In the genomic region with DNA sequence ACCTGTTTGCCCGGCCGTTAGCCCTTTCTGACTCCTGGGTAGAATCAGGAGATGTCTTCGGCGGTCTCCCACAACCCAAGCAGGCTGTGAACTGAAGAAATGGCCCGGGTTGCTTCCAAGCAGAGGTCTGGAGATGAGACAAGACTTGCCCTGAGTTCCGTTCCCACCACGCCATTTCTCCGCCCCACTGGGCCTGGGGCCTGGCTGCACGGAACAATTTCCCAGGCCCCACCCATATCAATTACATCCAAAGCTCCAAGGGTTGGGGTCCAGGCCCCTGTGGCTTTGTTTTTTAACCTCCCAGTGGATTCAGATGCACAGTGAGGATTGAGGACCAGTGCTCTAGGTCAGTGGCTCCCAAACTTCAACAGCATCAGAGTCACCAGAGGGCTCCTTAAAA, we compare ENCODE assay signal across 11 cellular contexts.
"Had no signal": no experiment of that assay in that cellular context is flagged by ENCODE, and none has a peak within 500 bp of the region (broad histone marks: within the 10 kb centered on the region; RNA-seq: fewer than 3 reads in every experiment).

No MANE protein-coding gene starts in this region.

- H3K4me2 ChIP-seq: GM23338 had no signal

- H3K4me3 ChIP-seq: GM23248, GM23338, HAP-1 had no signal

- DNase-seq: GM23248, GOT3, H7, H9, HCEC 1CT, HFFc6 had no signal

- FAIRE-seq: H1, H54 had no signal

- H3K9ac ChIP-seq: GM23248 had no signal

- H3K36me3 ChIP-seq: HAP-1 had no signal

- ATAC-seq: GM23338, HCT116 had no signal

- H3K27ac ChIP-seq: GM23248 had no signal

- H2AFZ ChIP-seq: GM23248, GM23338 had no signal

- H3K9me3 ChIP-seq: HAP-1 had no signal

- H3K4me1 ChIP-seq: HAP-1 had no signal
